Comparison of ENCODE assay signal across 8 cellular contexts in the genomic region with DNA sequence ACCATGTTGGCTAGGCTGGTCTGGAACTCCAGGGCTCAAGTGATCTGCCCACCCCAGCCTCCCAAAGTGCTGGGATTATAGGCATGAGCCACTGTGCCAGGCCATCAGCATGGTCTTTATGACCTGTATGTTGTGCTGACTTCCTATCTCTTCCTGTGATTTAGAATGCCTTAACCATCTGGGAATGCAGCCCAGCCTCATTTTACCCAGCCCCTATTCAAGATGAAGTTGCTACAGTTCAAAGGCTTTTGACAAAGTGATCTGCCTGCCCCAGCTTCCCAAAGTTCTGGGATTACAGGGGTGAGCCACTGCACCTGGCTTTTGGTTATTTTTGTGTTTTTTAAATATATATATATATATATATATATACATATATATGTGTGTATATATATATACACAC.
"Had no signal": no experiment of that assay in that cellular context is flagged by ENCODE, and none has a peak within 500 bp of the region (broad histone marks: within the 10 kb centered on the region; RNA-seq: fewer than 3 reads in every experiment).

No MANE protein-coding gene starts in this region.

- H2AFZ ChIP-seq: GM23248 had no signal

- H3K9ac ChIP-seq: GM23248 had no signal

- H3K4me3 ChIP-seq: GM23248, HAP-1, K562 had no signal

- H3K27ac ChIP-seq: GM23248 had no signal

- DNase-seq: GM23248, GOT3, H7, IMR-90, KG1 had no signal

- ATAC-seq: HCT116, K562 had no signal
